ENCODE assay signal across 22 cellular contexts in the genomic region with DNA sequence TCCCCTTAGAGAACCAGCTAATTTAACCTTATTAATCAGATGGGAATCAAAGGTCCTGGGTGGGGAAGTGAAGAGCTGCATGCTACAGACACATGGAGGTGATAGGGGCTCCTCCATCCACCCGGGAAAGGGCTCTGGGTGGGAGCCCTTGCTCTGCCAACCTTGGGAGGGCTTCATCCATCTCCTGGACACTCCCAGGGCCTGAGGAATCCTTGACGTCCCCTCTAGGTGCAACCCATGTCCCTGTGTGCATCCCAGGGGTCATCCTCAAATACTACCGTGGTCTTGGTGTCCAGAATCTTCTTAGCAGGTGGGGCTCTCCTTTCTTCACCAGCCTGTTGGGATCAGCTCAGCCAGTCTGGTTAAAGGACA.
"Had no signal": no experiment of that assay in that cellular context is flagged by ENCODE, and none has a peak within 500 bp of the region (broad histone marks: within the 10 kb centered on the region; RNA-seq: fewer than 3 reads in every experiment).

No MANE protein-coding gene starts in this region.

- H3K4me1 ChIP-seq: gastrocnemius medialis had no signal

- FAIRE-seq: islet of Langerhans, TTC549 had no signal

- H3K36me3 ChIP-seq: gastrocnemius medialis, left ventricle myocardium inferior, spleen, transverse colon, uterus had no signal

- H3K4me3 ChIP-seq: gastrocnemius medialis, left ventricle myocardium inferior, spleen, testis, transverse colon, uterus had no signal

- H3K27me3 ChIP-seq: gastrocnemius medialis, testis, transverse colon, uterus had no signal

- DNase-seq: activated CD4-positive, alpha-beta memory T cell treated with anti-CD3 and anti-CD28 coated beads, Interleukin-2, amount 10 ng/mL, durations not matched to agents 7 days and 5 days; activated CD4-positive, alpha-beta T cell treated with anti-CD3 and anti-CD28 coated beads for 48 hours; activated naive CD8-positive, alpha-beta T cell treated with anti-CD3 and anti-CD28 coated beads, Interleukin-2, amount 50 U/mL, for 24 hours; activated T-cell treated with anti-CD3 and anti-CD28 coated beads, Interleukin-2, amount 50 U/mL, for 48 hours; effector CD8-positive, alpha-beta T cell; gastrocnemius medialis; glutamatergic neuron; left ventricle myocardium inferior; midbrain; naive thymus-derived CD4-positive, alpha-beta T cell; occipital lobe; right cardiac atrium; spleen; stimulated activated naive CD4-positive, alpha-beta T cell; SW 1271; T-helper 9 cell; testis; transverse colon; uterus had no signal

- H3K9me3 ChIP-seq: gastrocnemius medialis, left ventricle myocardium inferior, testis, transverse colon, uterus had no signal

- H3K27ac ChIP-seq: gastrocnemius medialis, left ventricle myocardium inferior, spleen, testis, transverse colon, uterus, VCaP had no signal

- ATAC-seq: activated naive CD8-positive, alpha-beta T cell treated with anti-CD3 and anti-CD28 coated beads, Interleukin-2, amount 50 U/mL, for 24 hours; gastrocnemius medialis; naive thymus-derived CD4-positive, alpha-beta T cell; right cardiac atrium had no signal
